In the genomic region with DNA sequence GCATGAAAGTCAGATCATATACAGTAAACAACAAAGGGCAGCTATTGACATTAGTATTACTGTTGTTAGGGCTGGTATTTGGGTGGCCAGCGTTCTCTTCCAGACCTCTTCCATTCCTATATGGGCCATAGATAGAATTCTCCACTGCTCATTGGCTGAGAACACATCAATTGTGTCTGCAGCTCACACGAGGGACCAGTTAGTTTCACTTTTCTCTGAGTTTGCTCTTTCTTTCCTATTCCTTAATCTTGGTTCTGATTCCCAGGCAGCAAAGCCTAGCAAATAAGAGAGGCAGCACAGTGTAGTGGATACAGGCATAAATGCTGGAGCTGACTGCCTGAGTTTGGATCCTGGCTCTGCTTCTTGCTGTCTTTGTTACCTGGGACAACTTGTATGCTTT, we compare ENCODE assay signal across 15 cellular contexts.
"Had no signal": no experiment of that assay in that cellular context is flagged by ENCODE, and none has a peak within 500 bp of the region (broad histone marks: within the 10 kb centered on the region; RNA-seq: fewer than 3 reads in every experiment).

No MANE protein-coding gene starts in this region.

- ATAC-seq: activated CD8-positive, alpha-beta T cell treated with anti-CD3 and anti-CD28 coated beads, Interleukin-2, amount 10 ng/mL, durations not matched to agents 7 days and 5 days; effector memory CD8-positive, alpha-beta T cell; natural killer cell treated with Interleukin-12 subunit alpha and Interleukin-12 subunit beta and Interleukin-15 and Interleukin-18, amount 100 ng/mL, for 72 hours; stimulated activated naive CD8-positive, alpha-beta T cell treated with anti-CD3 and anti-CD28 coated beads, Interleukin-15, Interleukin-2, amounts not matched to agents 100 U/mL and 50 U/mL, for 24 hours had no signal

- H3K4me1 Mint-ChIP-seq: activated naive CD8-positive, alpha-beta T cell treated with anti-CD3 and anti-CD28 coated beads, Interleukin-2, amount 10 ng/mL, durations not matched to agents 7 days and 5 days had no signal

- H3K9me3 ChIP-seq: suprapubic skin had no signal

- H3K4me3 Mint-ChIP-seq: activated CD8-positive, alpha-beta T cell treated with anti-CD3 and anti-CD28 coated beads, Interleukin-2, amount 10 ng/mL, durations not matched to agents 7 days and 5 days; activated naive CD8-positive, alpha-beta T cell treated with anti-CD3 and anti-CD28 coated beads, Interleukin-2, amount 10 ng/mL, durations not matched to agents 7 days and 5 days; dendritic cell treated with granulocyte-macrophage colony-stimulating factor and Interleukin-4, amounts not matched to agents 40 ng/mL and 50 ng/mL, for 4 days; effector memory CD8-positive, alpha-beta T cell; memory B cell; natural killer cell treated with Interleukin-12 subunit alpha and Interleukin-12 subunit beta and Interleukin-15 and Interleukin-18, amount 100 ng/mL, for 72 hours had no signal

- H3K4me1 ChIP-seq: suprapubic skin had no signal

- DNase-seq: activated CD4-positive, alpha-beta T cell treated with anti-CD3 and anti-CD28 coated beads for 4 hours; activated CD8-positive, alpha-beta memory T cell treated with anti-CD3 and anti-CD28 coated beads, Interleukin-2, amount 50 U/mL, for 48 hours; activated CD8-positive, alpha-beta T cell treated with anti-CD3 and anti-CD28 coated beads, Interleukin-2, amount 10 ng/mL, durations not matched to agents 7 days and 5 days; activated naive CD8-positive, alpha-beta T cell treated with anti-CD3 and anti-CD28 coated beads, Interleukin-2, amount 10 ng/mL, durations not matched to agents 7 days and 5 days; central memory CD4-positive, alpha-beta T cell; effector memory CD8-positive, alpha-beta T cell; foreskin fibroblast; stimulated activated CD4-positive, alpha-beta T cell treated with anti-CD3 and anti-CD28 coated beads, Interleukin-4, amount 100 ng/mL, for 1 hour; stimulated activated CD8-positive, alpha-beta memory T cell treated with anti-CD3 and anti-CD28 coated beads, Interleukin-4, amount 100 ng/mL, for 48 hours; stimulated activated naive CD8-positive, alpha-beta T cell treated with anti-CD3 and anti-CD28 coated beads, Interleukin-15, Interleukin-2, amounts not matched to agents 100 U/mL and 50 U/mL, for 24 hours; T-helper 9 cell had no signal

- H3K27ac ChIP-seq: suprapubic skin had no signal

- H3K36me3 ChIP-seq: suprapubic skin had no signal

- H3K9me3 Mint-ChIP-seq: activated naive CD8-positive, alpha-beta T cell treated with anti-CD3 and anti-CD28 coated beads, Interleukin-2, amount 10 ng/mL, durations not matched to agents 7 days and 5 days; dendritic cell treated with granulocyte-macrophage colony-stimulating factor and Interleukin-4, amounts not matched to agents 40 ng/mL and 50 ng/mL, for 4 days; effector memory CD8-positive, alpha-beta T cell; natural killer cell treated with Interleukin-12 subunit alpha and Interleukin-12 subunit beta and Interleukin-15 and Interleukin-18, amount 100 ng/mL, for 72 hours had no signal

- H3K27ac Mint-ChIP-seq: activated CD8-positive, alpha-beta T cell treated with anti-CD3 and anti-CD28 coated beads, Interleukin-2, amount 10 ng/mL, durations not matched to agents 7 days and 5 days; activated naive CD8-positive, alpha-beta T cell treated with anti-CD3 and anti-CD28 coated beads, Interleukin-2, amount 10 ng/mL, durations not matched to agents 7 days and 5 days; dendritic cell treated with granulocyte-macrophage colony-stimulating factor and Interleukin-4, amounts not matched to agents 40 ng/mL and 50 ng/mL, for 4 days; effector memory CD8-positive, alpha-beta T cell; memory B cell; natural killer cell treated with Interleukin-12 subunit alpha and Interleukin-12 subunit beta and Interleukin-15 and Interleukin-18, amount 100 ng/mL, for 72 hours had no signal

- H3K36me3 Mint-ChIP-seq: activated naive CD8-positive, alpha-beta T cell treated with anti-CD3 and anti-CD28 coated beads, Interleukin-2, amount 10 ng/mL, durations not matched to agents 7 days and 5 days; memory B cell; natural killer cell treated with Interleukin-12 subunit alpha and Interleukin-12 subunit beta and Interleukin-15 and Interleukin-18, amount 100 ng/mL, for 72 hours had no signal

- H3K4me3 ChIP-seq: suprapubic skin had no signal

- H3K27me3 Mint-ChIP-seq: dendritic cell treated with granulocyte-macrophage colony-stimulating factor and Interleukin-4, amounts not matched to agents 40 ng/mL and 50 ng/mL, for 4 days; effector memory CD8-positive, alpha-beta T cell; memory B cell had no signal

- H3K27me3 ChIP-seq: suprapubic skin had no signal
